In genomic region chr7:144293794-144294501, GRCh38 we compare ENCODE assay signal across 11 cellular contexts. TPM values are rescaled to one million over a fixed set of nuclear protein-coding genes. Genes with fewer than 3 reads are reported as not detected.
A peak's percentile ranks its signal among the peaks of the same experiment; 100 is the strongest.
DNase-seq lines count a peak whose midpoint lies in the region; ATAC-seq and TF ChIP-seq lines count a peak whose summit lies in the region.
"Not testable (repeated sequence)": the region's sequence is repeated elsewhere in the genome, so short reads cannot be mapped to it uniquely, and the experiment has no call there.
"Had no signal": no experiment of that assay in that cellular context is flagged by ENCODE, and none has a peak within 500 bp of the region (broad histone marks: within the 10 kb centered on the region; RNA-seq: fewer than 3 reads in every experiment).

No MANE protein-coding gene starts in this region.

- not testable (repeated sequence) for H3K27ac Mint-ChIP-seq in WTC11; central memory CD8-positive, alpha-beta T cell (ENCODE audit: low read depth)

- H3K36me3 ChIP-seq in mesodermal cell (ENCODE audit: control insufficient read depth, insufficient read depth, low read length); transverse colon: not testable (repeated sequence)

- not testable (repeated sequence) for H3K9me3 Mint-ChIP-seq in WTC11; central memory CD8-positive, alpha-beta T cell

- peak; percentile 66 for ATAC-seq in GM18870 (IDR thresholded peaks at IDR 0.05; ENCODE audit: unreplicated experiment)
- ATAC-seq in GM21423 (IDR thresholded peaks at IDR 0.05; ENCODE audit: unreplicated experiment): peak; percentile 74
- peak; percentile 73 for ATAC-seq in HG02840 (IDR thresholded peaks at IDR 0.05; ENCODE audit: low FRiP score, unreplicated experiment)
- peak; percentile 68 for ATAC-seq in HG03196 (IDR thresholded peaks at IDR 0.05; ENCODE audit: unreplicated experiment)
- ATAC-seq in WTC11: peak; percentile 85
- peak; percentile 73 for ATAC-seq in central memory CD8-positive, alpha-beta T cell (replicated peaks; ENCODE audit: extremely low read depth, poor library complexity, severe bottlenecking)

- intact Hi-C loops in transverse colon (cut with DNase I; ENCODE audit: low total_unique reads): not testable (repeated sequence)

- TF ChIP-seq CTCF in WTC11 (IDR thresholded peaks at IDR 0.05); transverse colon (IDR thresholded peaks at IDR 0.05): not testable (repeated sequence)

- TF ChIP-seq POLR2A in transverse colon (IDR thresholded peaks at IDR 0.05): not testable (repeated sequence)

- not testable (repeated sequence) for H3K27me3 ChIP-seq in transverse colon

- not testable (repeated sequence) for H3K4me1 ChIP-seq in mesodermal cell (ENCODE audit: control insufficient read depth, insufficient read depth, low read length, poor library complexity, severe bottlenecking); transverse colon

- H3K4me3 Mint-ChIP-seq in WTC11; central memory CD8-positive, alpha-beta T cell: not testable (repeated sequence)

- H3K27ac ChIP-seq in mesodermal cell (ENCODE audit: low read depth, low read length, severe bottlenecking); transverse colon: not testable (repeated sequence)

- H3K27me3 Mint-ChIP-seq in WTC11 (ENCODE audit: low read depth); central memory CD8-positive, alpha-beta T cell: not testable (repeated sequence)

- DNase-seq in WTC11 (ENCODE audit: low spot score); central memory CD8-positive, alpha-beta T cell (ENCODE audit: low spot score in 2 of 2): not testable (repeated sequence)
- DNase-seq in transverse colon: peak; percentile 48

- no CpG with 5 or more reads among the region's 60 CpGs for WGBS in mesodermal cell (ENCODE audit: insufficient coverage in 2 of 2), 2 experiments
- WGBS in transverse colon (ENCODE audit: low coverage in 1 of 2), 2 donors: no CpG with 5 or more reads among the region's 60 CpGs

- H3K4me3 ChIP-seq in mesodermal cell (ENCODE audit: extremely low read depth, insufficient read depth, low read length, poor library complexity, severe bottlenecking) (peak overlapping the region; percentile 5), transverse colon (peak overlapping the region in 1 of 4 donors; percentile 34)

- not testable (repeated sequence) for H3K9me3 ChIP-seq in mesodermal cell (ENCODE audit: control insufficient read depth, low read length); transverse colon

- not testable (repeated sequence) for H3K4me1 Mint-ChIP-seq in WTC11; central memory CD8-positive, alpha-beta T cell

- POLR2A ChIA-PET in WTC11 (lab: Charles Lee): not testable (repeated sequence)

- TF ChIP-seq EP300 in transverse colon (IDR thresholded peaks at IDR 0.05; ENCODE audit: low read depth): not testable (repeated sequence)

- not testable (repeated sequence) for H3K36me3 Mint-ChIP-seq in WTC11; central memory CD8-positive, alpha-beta T cell (ENCODE audit: insufficient read depth)

- CTCF ChIA-PET in WTC11 (lab: Charles Lee): not testable (repeated sequence)

- in situ Hi-C loops in transverse colon (cut with MboI; ENCODE audit: low pct_ligation_motif_present in 1 of 4, low pct_unique_long_range_greater_than_20kb in 1 of 4, low sequenced_read_pairs in 3 of 4): not testable (repeated sequence)

RNA-seq across cellular contexts. Expression of gene OR2A1, which starts 18.3 kb away (rescaled TPM):
- total RNA-seq in WTC11 (2021): 0.15 to 0.27 TPM in 2 of 3 replicates, not detected in the other
- 0.41 TPM for polyA plus RNA-seq in mesodermal cell (2013, experiment 1 of 2)
- polyA plus RNA-seq in mesodermal cell (2013, experiment 2 of 2): 0.20 TPM
- not detected for total RNA-seq in transverse colon
- total RNA-seq: esophagus squamous epithelium, H4, left ventricle myocardium inferior had no signal

RNA-seq across cellular contexts. Expression of gene CTAGE8, which starts 24.9 kb away (rescaled TPM):
- 5.6 to 8.4 TPM (median 7.9 TPM) in 3 replicates for total RNA-seq in WTC11 (2021)
- 0.33 TPM for polyA plus RNA-seq in mesodermal cell (2013, experiment 1 of 2)
- 0.46 TPM for polyA plus RNA-seq in mesodermal cell (2013, experiment 2 of 2)
- total RNA-seq in transverse colon: 10 to 100 TPM in 1 of 4 donors, 1 to 10 TPM in 2, not detected in 1; 3.2 to 10.3 (median 6.4) TPM

RNA-seq across cellular contexts. Expression of gene OR2A7, which starts 29.4 kb away (rescaled TPM):
- 6.3 to 9.9 TPM (median 9.4 TPM) in 3 replicates for total RNA-seq in WTC11 (2021)
- polyA plus RNA-seq in mesodermal cell (2013, experiment 1 of 2): 0.48 TPM
- 0.81 TPM for polyA plus RNA-seq in mesodermal cell (2013, experiment 2 of 2)
- 10 to 100 TPM; 14.1 to 50.9 (median 25.1) TPM for total RNA-seq in transverse colon
- total RNA-seq: H4 had no signal

RNA-seq across cellular contexts. Expression of gene OR2A42, which starts 54.5 kb away (rescaled TPM):
- total RNA-seq in WTC11 (2021) (0.20 to 0.37 TPM (median 0.27 TPM) in 3 replicates), transverse colon (not detected)
- 0.04 TPM for polyA plus RNA-seq in mesodermal cell (2013, experiment 1 of 2)
- not detected for polyA plus RNA-seq in mesodermal cell (2013, experiment 2 of 2)
- total RNA-seq: H4, left ventricle myocardium inferior had no signal
